Comparison of ENCODE assay signal across 17 cellular contexts in genomic region chr13:63455938-63456337, GRCh38.
DNase-seq lines count a peak whose midpoint lies in the region; ATAC-seq and TF ChIP-seq lines count a peak whose summit lies in the region.
"Had no signal": no experiment of that assay in that cellular context is flagged by ENCODE, and none has a peak within 500 bp of the region (broad histone marks: within the 10 kb centered on the region; RNA-seq: fewer than 3 reads in every experiment).

No MANE protein-coding gene starts in this region.

- in situ Hi-C loops in mammary epithelial cell (cut with MboI; ENCODE audit: low sequenced_read_pairs in 2 of 2): no loop called here
- in situ Hi-C loops in brain microvascular endothelial cell (cut with HindIII; ENCODE audit: low pct_ligation_motif_present, low sequenced_read_pairs): no loop called here

- H3K4me1 ChIP-seq in mammary epithelial cell (ENCODE audit: insufficient read depth, low read length) (no peaks in the 10 kb centered on the region), breast epithelium (no peaks in the 10 kb centered on the region)
- H3K4me1 ChIP-seq: esophagus squamous epithelium, psoas muscle had no signal

- no peak overlapping the region for H3K4me2 ChIP-seq in mammary epithelial cell (ENCODE audit: insufficient read depth, low read depth, low read length)

- no peak for ATAC-seq in HG02938 (IDR thresholded peaks at IDR 0.05; ENCODE audit: unreplicated experiment)
- ATAC-seq: mucosa of descending colon, psoas muscle had no signal

- H4K20me1 ChIP-seq in mammary epithelial cell (ENCODE audit: insufficient read depth, low read length): no peaks in the 10 kb centered on the region

- dilution Hi-C loops in mammary epithelial cell (cut with HindIII; ENCODE audit: low sequenced_read_pairs): no loop called here

- WGBS in mammary epithelial cell (ENCODE audit: low coverage, missing lambda C conversion rate): 73% methylated on average over 3 of the region's 3 CpGs

- TF ChIP-seq CTCF in mammary epithelial cell (conservative IDR thresholded peaks at IDR 0.05 in 1 of 2, IDR thresholded peaks at IDR 0.05 in 1 of 2; ENCODE audit: extremely low read depth in 1 of 2, insufficient read depth in 1 of 2, low read depth in 1 of 2, low read length in 2 of 2) (peak; percentile 23 to 33), breast epithelium (IDR thresholded peaks at IDR 0.05) (no peak), brain microvascular endothelial cell (IDR thresholded peaks at IDR 0.05; ENCODE audit: low read depth, low read length, missing control alignments) (peak; percentile 21)

- TF ChIP-seq POLR2A in breast epithelium (IDR thresholded peaks at IDR 0.05): no peak

- H3K36me3 ChIP-seq in mammary epithelial cell (ENCODE audit: insufficient read depth, low read length) (no peaks in the 10 kb centered on the region), breast epithelium (no peaks in the 10 kb centered on the region), brain microvascular endothelial cell (replicated peaks) (no peaks in the 10 kb centered on the region)
- H3K36me3 ChIP-seq: esophagus squamous epithelium had no signal

- no peaks in the 10 kb centered on the region for H3K79me2 ChIP-seq in mammary epithelial cell (ENCODE audit: insufficient read depth, low read length)

- H3K9ac ChIP-seq in mammary epithelial cell (ENCODE audit: insufficient read depth, low read length): no peak overlapping the region

- H3K27ac ChIP-seq in mammary epithelial cell (ENCODE audit: insufficient read depth, low read depth, low read length) (no peak overlapping the region), breast epithelium (no peak overlapping the region), brain microvascular endothelial cell (no peak overlapping the region)
- H3K27ac ChIP-seq: esophagus squamous epithelium, psoas muscle had no signal

- H3K9me3 ChIP-seq in mammary epithelial cell (replicated peaks; ENCODE audit: insufficient read depth, low read length) (no peaks in the 10 kb centered on the region), breast epithelium (no peaks in the 10 kb centered on the region)
- H3K9me3 ChIP-seq: psoas muscle had no signal

- DNase-seq in mammary epithelial cell (no peak), breast epithelium (ENCODE audit: low spot score in 2 of 2) (no peak), NCI-H1694 treated with DMSO at 0.1 percent for 48 hours (lab: John Stamatoyannopoulos, UW) (peak; percentile 16), brain microvascular endothelial cell (no peak), germinal center (ENCODE audit: low spot score) (no peak), NCI-H2227 (lab: John Stamatoyannopoulos, UW; ENCODE audit: unreplicated experiment) (no peak), NCI-H187 (lab: John Stamatoyannopoulos, UW) (no peak)
- DNase-seq: activated CD4-positive, alpha-beta T cell treated with anti-CD3 and anti-CD28 coated beads, Interleukin-2, amount 10 ng/mL, durations not matched to agents 24 days and 14 days; central memory CD4-positive, alpha-beta T cell; esophagus squamous epithelium; mucosa of descending colon; MV-4-11; NCI-H510A treated with DMSO at 0.1 percent for 48 hours; psoas muscle; stimulated activated CD4-positive, alpha-beta T cell treated with anti-CD3 and anti-CD28 coated beads, Interleukin-2, amount 100 ng/mL, for 48 hours; stimulated activated naive CD4-positive, alpha-beta T cell had no signal

- no peak overlapping the region for H2AFZ ChIP-seq in mammary epithelial cell (ENCODE audit: low read depth, low read length)

- no TSS peak for BruUV-seq in mammary epithelial cell (replicated peaks; lab: Mats Ljungman, UMichigan)

- H3K4me3 ChIP-seq in mammary epithelial cell (replicated peaks in 1 of 3; ENCODE audit: insufficient read depth in 1 of 3, low read depth in 2 of 3, low read length in 3 of 3) (no peak overlapping the region), breast epithelium (no peak overlapping the region), brain microvascular endothelial cell (ENCODE audit: low read depth, low read length) (no peak overlapping the region)
- H3K4me3 ChIP-seq: esophagus squamous epithelium, mucosa of descending colon, psoas muscle had no signal

- intact Hi-C loops in mammary epithelial cell (cut with micrococcal nuclease) (no loop called here), breast epithelium (cut with DNase I; ENCODE audit: low total_unique reads) (no loop called here)

- CTCF ChIA-PET in mammary epithelial cell (lab: Charles Lee; ENCODE audit: low non-redundant PET): interaction anchor here (0.6 kb wide), 1 partner anchor 9 kb away, joined by 4 read pairs; no protein-coding TSS in a partner anchor

- H3K27me3 ChIP-seq in mammary epithelial cell (ENCODE audit: insufficient read depth, low read length): no peaks in the 10 kb centered on the region
- H3K27me3 ChIP-seq in breast epithelium: no peaks in the 10 kb centered on the region
- H3K27me3 ChIP-seq in brain microvascular endothelial cell (replicated peaks): no peaks in the 10 kb centered on the region
- H3K27me3 ChIP-seq: esophagus squamous epithelium had no signal

Comparison
In these comparisons a context has a peak if more than half of its experiments do, and no peak if none do; other contexts are left out.
1. CTCF ChIP-seq: peak in mammary epithelial cell (2 of 2) and brain microvascular endothelial cell (single experiment); none in breast epithelium (0 of 3).